12 cellular contexts compared by ENCODE assay signal in genomic region chr14:75138492-75138891, GRCh38. TPM values are rescaled to one million over a fixed set of nuclear protein-coding genes. Genes with fewer than 3 reads are reported as not detected.
DNase-seq lines count a peak whose midpoint lies in the region; ATAC-seq and TF ChIP-seq lines count a peak whose summit lies in the region.
"Had no signal": no experiment of that assay in that cellular context is flagged by ENCODE, and none has a peak within 500 bp of the region (broad histone marks: within the 10 kb centered on the region; RNA-seq: fewer than 3 reads in every experiment).

No MANE protein-coding gene starts in this region.

- CTCF ChIA-PET in activated naive CD4-positive, alpha-beta T cell treated with anti-CD3 and anti-CD28 coated beads, Interleukin-2, amount 10 ng/mL, durations not matched to agents 7 days and 5 days (lab: Charles Lee): interaction anchor here (0.9 to 1.9 kb wide), 7 partner anchors 50 to 768 kb away, joined by 3 to 13 read pairs (median 3); no protein-coding TSS in a partner anchor
- CTCF ChIA-PET in activated naive CD4-positive, alpha-beta T cell treated with anti-CD3 and anti-CD28 coated beads for 36 hours (lab: Charles Lee): interaction anchor here (0.6 to 7.0 kb wide), 7 partner anchors 9 to 165 kb away, joined by 3 to 78 read pairs (median 3); no protein-coding TSS in a partner anchor
- CTCF ChIA-PET in T-cell (lab: Charles Lee): interaction anchor here (0.6 to 1.6 kb wide), 8 partner anchors 14 to 422 kb away, joined by 3 to 8 read pairs (median 4); no protein-coding TSS in a partner anchor

- no peak for DNase-seq in activated naive CD4-positive, alpha-beta T cell treated with anti-CD3 and anti-CD28 coated beads, Interleukin-2, amount 10 ng/mL, durations not matched to agents 7 days and 5 days
- DNase-seq in activated naive CD4-positive, alpha-beta T cell treated with anti-CD3 and anti-CD28 coated beads for 36 hours: no peak
- DNase-seq in T-cell: no peak
- DNase-seq in immature natural killer cell: peak in 2 of 3 donors; percentile 17 to 33
- no peak for DNase-seq in testis
- no peak for DNase-seq in GOT3 (lab: John Stamatoyannopoulos, UW)
- no peak for DNase-seq in brain microvascular endothelial cell
- DNase-seq: BE2C, mesendoderm, NCI-H2171 had no signal

- ATAC-seq in T-cell (replicated peaks in 1 of 4) (peak in 1 of 4 experiments; percentile 54), GM19351 (IDR thresholded peaks at IDR 0.05; ENCODE audit: unreplicated experiment) (no peak)

- no peaks in the 10 kb centered on the region for H3K27me3 Mint-ChIP-seq in activated naive CD4-positive, alpha-beta T cell treated with anti-CD3 and anti-CD28 coated beads, Interleukin-2, amount 10 ng/mL, durations not matched to agents 7 days and 5 days
- H3K27me3 Mint-ChIP-seq in activated naive CD4-positive, alpha-beta T cell treated with anti-CD3 and anti-CD28 coated beads for 36 hours (ENCODE audit: low read depth): no peaks in the 10 kb centered on the region
- H3K27me3 Mint-ChIP-seq in T-cell (no peaks in the 10 kb centered on the region), immature natural killer cell (ENCODE audit: low read depth in 3 of 3) (no peaks in the 10 kb centered on the region)

- H3K9me3 Mint-ChIP-seq in activated naive CD4-positive, alpha-beta T cell treated with anti-CD3 and anti-CD28 coated beads, Interleukin-2, amount 10 ng/mL, durations not matched to agents 7 days and 5 days: no peaks in the 10 kb centered on the region
- no peaks in the 10 kb centered on the region for H3K9me3 Mint-ChIP-seq in activated naive CD4-positive, alpha-beta T cell treated with anti-CD3 and anti-CD28 coated beads for 36 hours
- H3K9me3 Mint-ChIP-seq in T-cell: no peaks in the 10 kb centered on the region
- no peaks in the 10 kb centered on the region for H3K9me3 Mint-ChIP-seq in immature natural killer cell

- H3K4me1 Mint-ChIP-seq in activated naive CD4-positive, alpha-beta T cell treated with anti-CD3 and anti-CD28 coated beads, Interleukin-2, amount 10 ng/mL, durations not matched to agents 7 days and 5 days: peaks cover 41% of the 10 kb centered on the region
- peaks cover 37% of the 10 kb centered on the region for H3K4me1 Mint-ChIP-seq in activated naive CD4-positive, alpha-beta T cell treated with anti-CD3 and anti-CD28 coated beads for 36 hours (ENCODE audit: low read depth)
- H3K4me1 Mint-ChIP-seq in T-cell: peaks cover 42 to 52% (median 45%) of the 10 kb centered on the region in 3 donors
- peaks cover 54 to 63% of the 10 kb centered on the region in 2 donors for H3K4me1 Mint-ChIP-seq in immature natural killer cell

- H3K27me3 ChIP-seq in testis: no peaks in the 10 kb centered on the region
- no peaks in the 10 kb centered on the region for H3K27me3 ChIP-seq in brain microvascular endothelial cell (replicated peaks)
- H3K27me3 ChIP-seq: BE2C had no signal

- TF ChIP-seq POLR2A in testis (IDR thresholded peaks at IDR 0.05): no peak

- H3K36me3 Mint-ChIP-seq in activated naive CD4-positive, alpha-beta T cell treated with anti-CD3 and anti-CD28 coated beads, Interleukin-2, amount 10 ng/mL, durations not matched to agents 7 days and 5 days: peaks cover 38% of the 10 kb centered on the region
- H3K36me3 Mint-ChIP-seq in activated naive CD4-positive, alpha-beta T cell treated with anti-CD3 and anti-CD28 coated beads for 36 hours (ENCODE audit: low read depth): peaks cover 18% of the 10 kb centered on the region
- H3K36me3 Mint-ChIP-seq in T-cell (peaks cover 23% of the 10 kb centered on the region), immature natural killer cell (peaks cover 10 to 23% (median 20%) of the 10 kb centered on the region in 3 donors)

- POLR2A ChIA-PET in T-cell (lab: Charles Lee): interaction anchor here (0.6 to 0.7 kb wide), 5 partner anchors 14 to 259 kb away, joined by 3 to 12 read pairs (median 6); no protein-coding TSS in a partner anchor

- intact Hi-C loops in activated naive CD4-positive, alpha-beta T cell treated with anti-CD3 and anti-CD28 coated beads for 36 hours (cut with micrococcal nuclease): no loop called here
- intact Hi-C loops in testis (cut with DNase I; ENCODE audit: low total_unique reads): no loop called here

- H3K4me3 Mint-ChIP-seq in activated naive CD4-positive, alpha-beta T cell treated with anti-CD3 and anti-CD28 coated beads, Interleukin-2, amount 10 ng/mL, durations not matched to agents 7 days and 5 days: no peak overlapping the region
- no peak overlapping the region for H3K4me3 Mint-ChIP-seq in activated naive CD4-positive, alpha-beta T cell treated with anti-CD3 and anti-CD28 coated beads for 36 hours
- H3K4me3 Mint-ChIP-seq in T-cell: no peak overlapping the region
- H3K4me3 Mint-ChIP-seq in immature natural killer cell: peak overlapping the region; percentile 58 to 80 (median 66)

- H3K27ac Mint-ChIP-seq in activated naive CD4-positive, alpha-beta T cell treated with anti-CD3 and anti-CD28 coated beads, Interleukin-2, amount 10 ng/mL, durations not matched to agents 7 days and 5 days: peak overlapping the region; percentile 73
- no peak overlapping the region for H3K27ac Mint-ChIP-seq in activated naive CD4-positive, alpha-beta T cell treated with anti-CD3 and anti-CD28 coated beads for 36 hours
- H3K27ac Mint-ChIP-seq in T-cell (peak overlapping the region; percentile 80 to 83), immature natural killer cell (peak overlapping the region; percentile 78 to 96 (median 86))

- H3K4me1 ChIP-seq in testis: peaks cover 4% of the 10 kb centered on the region
- H3K4me1 ChIP-seq: BE2C had no signal

- H3K27ac ChIP-seq in testis (peak overlapping the region; percentile 7 to 45), brain microvascular endothelial cell (no peak overlapping the region)

- H3K4me3 ChIP-seq in testis (no peak overlapping the region), brain microvascular endothelial cell (ENCODE audit: low read depth, low read length) (no peak overlapping the region)
- H3K4me3 ChIP-seq: smooth muscle cell had no signal

- in situ Hi-C loops in brain microvascular endothelial cell (cut with HindIII; ENCODE audit: low pct_ligation_motif_present, low sequenced_read_pairs): no loop called here

- H3K36me3 ChIP-seq in testis (ENCODE audit: low read depth, missing control alignments) (no peaks in the 10 kb centered on the region), brain microvascular endothelial cell (replicated peaks) (peaks cover 19% of the 10 kb centered on the region)

- 24 to 55% methylated on average over 1 of the region's 1 CpG for WGBS in testis, 2 donors

- H3K9me3 ChIP-seq in testis: no peaks in the 10 kb centered on the region
- H3K9me3 ChIP-seq: BE2C had no signal

- TF ChIP-seq CTCF in testis (IDR thresholded peaks at IDR 0.05) (no peak), brain microvascular endothelial cell (IDR thresholded peaks at IDR 0.05; ENCODE audit: low read depth, low read length, missing control alignments) (no peak)

RNA-seq across cellular contexts. Expression of gene NEK9, which starts 11.6 kb away (rescaled TPM):
- 10 to 100 TPM; 53.5 to 55.6 TPM for total RNA-seq in activated naive CD4-positive, alpha-beta T cell treated with anti-CD3 and anti-CD28 coated beads for 36 hours
- total RNA-seq in T-cell (100 to 1,000 TPM in 3 of 5 donors, 10 to 100 TPM in 2; 78.9 to 121 (median 117) TPM), testis (100 to 1,000 TPM; 120 to 125 TPM)
- polyA plus RNA-seq in immature natural killer cell (10 to 100 TPM; 10.4 to 15.2 (median 12.4) TPM), testis (ENCODE audit: insufficient read depth, low read depth, low replicate concordance) (86.6 TPM)

RNA-seq across cellular contexts. Expression of gene TMED10, which starts 37.9 kb away (rescaled TPM):
- 100 to 1,000 TPM; 151 to 156 TPM for total RNA-seq in activated naive CD4-positive, alpha-beta T cell treated with anti-CD3 and anti-CD28 coated beads for 36 hours
- total RNA-seq in T-cell (100 to 1,000 TPM; 143 to 193 (median 151) TPM), testis (100 to 1,000 TPM; 255 to 334 TPM)
- polyA plus RNA-seq in immature natural killer cell (100 to 1,000 TPM; 379 to 442 (median 439) TPM), testis (ENCODE audit: insufficient read depth, low read depth, low replicate concordance) (417 TPM)

Comparison
In these comparisons a context has a peak if more than half of its experiments do, and no peak if none do; other contexts are left out.
1. DNase-seq: peak in immature natural killer cell (2 of 3); none in activated naive CD4-positive, alpha-beta T cell treated with anti-CD3 and anti-CD28 coated beads, Interleukin-2, amount 10 ng/mL, durations not matched to agents 7 days and 5 days (single experiment), activated naive CD4-positive, alpha-beta T cell treated with anti-CD3 and anti-CD28 coated beads for 36 hours (single experiment), T-cell (0 of 34), testis (single experiment), GOT3 (single experiment) and brain microvascular endothelial cell (single experiment).
2. H3K4me3 Mint-ChIP-seq: peak in immature natural killer cell (5 of 5); none in activated naive CD4-positive, alpha-beta T cell treated with anti-CD3 and anti-CD28 coated beads, Interleukin-2, amount 10 ng/mL, durations not matched to agents 7 days and 5 days (single experiment), activated naive CD4-positive, alpha-beta T cell treated with anti-CD3 and anti-CD28 coated beads for 36 hours (single experiment) and T-cell (0 of 3).